In the genomic region with DNA sequence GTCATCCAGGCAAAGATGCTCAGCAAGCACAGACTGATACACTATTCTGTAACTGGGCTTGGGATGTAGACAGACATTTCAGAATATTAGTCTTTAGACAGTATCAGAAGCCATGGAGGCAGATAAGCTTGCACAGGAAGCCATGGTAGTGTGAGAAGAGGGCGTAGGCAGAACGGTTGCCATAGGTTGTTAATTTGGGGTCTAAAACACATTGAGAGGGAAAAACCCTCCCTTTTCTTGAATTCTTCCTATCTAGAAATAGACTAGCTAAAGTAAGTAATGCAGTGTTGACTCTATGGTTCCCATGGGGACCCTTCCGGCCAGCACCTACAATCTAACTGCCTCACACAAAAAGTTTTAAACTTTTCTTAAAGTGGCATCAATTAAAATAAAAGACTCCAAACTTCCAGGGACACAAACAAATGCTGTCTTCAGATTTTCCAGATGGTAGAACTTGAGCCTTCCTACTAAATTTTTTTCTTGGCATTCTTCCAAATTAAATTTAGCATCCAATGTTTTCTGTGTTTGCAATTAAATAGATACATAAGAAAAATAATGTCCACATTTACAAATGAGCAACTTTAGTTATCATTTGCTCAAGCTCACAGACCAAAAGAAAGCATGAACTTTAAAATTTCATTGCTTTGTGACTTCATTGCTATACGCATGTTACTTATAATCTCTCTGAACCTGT, we compare ENCODE assay signal across 1 cellular context.
TF ChIP-seq lines count a peak whose summit lies in the region.

No MANE protein-coding gene starts in this region.

TF ChIP-seq in HCT116, 20 proteins besides CTCF, POLR2A, EP300 and RAD21:
- TF ChIP-seq, protein P1, sequence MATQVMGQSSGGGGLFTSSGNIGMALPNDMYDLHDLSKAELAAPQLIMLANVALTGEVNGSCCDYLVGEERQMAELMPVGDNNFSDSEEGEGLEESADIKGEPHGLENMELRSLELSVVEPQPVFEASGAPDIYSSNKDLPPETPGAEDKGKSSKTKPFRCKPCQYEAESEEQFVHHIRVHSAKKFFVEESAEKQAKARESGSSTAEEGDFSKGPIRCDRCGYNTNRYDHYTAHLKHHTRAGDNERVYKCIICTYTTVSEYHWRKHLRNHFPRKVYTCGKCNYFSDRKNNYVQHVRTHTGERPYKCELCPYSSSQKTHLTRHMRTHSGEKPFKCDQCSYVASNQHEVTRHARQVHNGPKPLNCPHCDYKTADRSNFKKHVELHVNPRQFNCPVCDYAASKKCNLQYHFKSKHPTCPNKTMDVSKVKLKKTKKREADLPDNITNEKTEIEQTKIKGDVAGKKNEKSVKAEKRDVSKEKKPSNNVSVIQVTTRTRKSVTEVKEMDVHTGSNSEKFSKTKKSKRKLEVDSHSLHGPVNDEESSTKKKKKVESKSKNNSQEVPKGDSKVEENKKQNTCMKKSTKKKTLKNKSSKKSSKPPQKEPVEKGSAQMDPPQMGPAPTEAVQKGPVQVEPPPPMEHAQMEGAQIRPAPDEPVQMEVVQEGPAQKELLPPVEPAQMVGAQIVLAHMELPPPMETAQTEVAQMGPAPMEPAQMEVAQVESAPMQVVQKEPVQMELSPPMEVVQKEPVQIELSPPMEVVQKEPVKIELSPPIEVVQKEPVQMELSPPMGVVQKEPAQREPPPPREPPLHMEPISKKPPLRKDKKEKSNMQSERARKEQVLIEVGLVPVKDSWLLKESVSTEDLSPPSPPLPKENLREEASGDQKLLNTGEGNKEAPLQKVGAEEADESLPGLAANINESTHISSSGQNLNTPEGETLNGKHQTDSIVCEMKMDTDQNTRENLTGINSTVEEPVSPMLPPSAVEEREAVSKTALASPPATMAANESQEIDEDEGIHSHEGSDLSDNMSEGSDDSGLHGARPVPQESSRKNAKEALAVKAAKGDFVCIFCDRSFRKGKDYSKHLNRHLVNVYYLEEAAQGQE (IDR thresholded peaks at IDR 0.05; ENCODE audit: low read depth) = no peak
- TF ChIP-seq CBX3 (IDR thresholded peaks at IDR 0.05; ENCODE audit: low read depth) = no peak
- no peak for TF ChIP-seq ZFX (IDR thresholded peaks at IDR 0.05)
